In the genomic region with DNA sequence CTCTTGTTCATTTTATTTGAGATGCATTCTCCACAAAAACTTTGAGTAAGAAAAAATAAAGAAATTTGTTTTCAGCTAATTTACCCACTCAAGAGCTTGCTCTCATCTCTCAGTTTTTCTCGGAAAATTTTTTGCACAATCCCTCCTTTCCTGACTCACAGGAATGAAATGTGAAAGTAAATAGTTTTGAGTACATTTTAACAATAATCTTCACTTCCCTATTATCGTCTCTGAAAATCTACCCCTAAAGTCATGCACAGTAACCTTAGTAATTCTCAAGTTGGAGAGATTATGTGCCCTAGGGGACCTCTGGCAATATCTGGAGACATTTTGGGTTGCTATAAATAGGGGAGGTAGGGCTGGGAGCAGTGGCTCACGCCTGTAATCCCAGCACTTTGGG, we compare ENCODE assay signal across 13 cellular contexts. TPM values are rescaled to one million over a fixed set of nuclear protein-coding genes. Genes with fewer than 3 reads are reported as not detected.
A peak's percentile ranks its signal among the peaks of the same experiment; 100 is the strongest.
DNase-seq lines count a peak whose midpoint lies in the region; ATAC-seq and TF ChIP-seq lines count a peak whose summit lies in the region.
"Had no signal": no experiment of that assay in that cellular context is flagged by ENCODE, and none has a peak within 500 bp of the region (broad histone marks: within the 10 kb centered on the region; RNA-seq: fewer than 3 reads in every experiment).

No MANE protein-coding gene starts in this region.

- in situ Hi-C loops in mammary epithelial cell (cut with MboI; ENCODE audit: low sequenced_read_pairs in 2 of 2): no loop called here

- no peak overlapping the region for H2AFZ ChIP-seq in mammary epithelial cell (ENCODE audit: low read depth, low read length)

- no peaks in the 10 kb centered on the region for H3K36me3 Mint-ChIP-seq in MCF 10A (ENCODE audit: insufficient read depth, unreplicated experiment)
- H3K36me3 Mint-ChIP-seq: natural killer cell had no signal

- H3K9me3 ChIP-seq in mammary epithelial cell (replicated peaks; ENCODE audit: insufficient read depth, low read length) (no peaks in the 10 kb centered on the region), breast epithelium (no peaks in the 10 kb centered on the region), lung (ENCODE audit: control insufficient read depth in 2 of 2, insufficient read depth in 1 of 2, low read length in 1 of 2) (no peaks in the 10 kb centered on the region), upper lobe of left lung (no peaks in the 10 kb centered on the region)
- H3K9me3 ChIP-seq: thyroid gland had no signal

- H3K27me3 Mint-ChIP-seq in MCF 10A (ENCODE audit: insufficient read depth, unreplicated experiment): no peaks in the 10 kb centered on the region

- CTCF ChIA-PET in MCF 10A (lab: Yijun Ruan, JAX) (interaction anchor here (1.8 kb wide), 1 partner anchor 91 kb away, joined by 9 read pairs; no protein-coding TSS in a partner anchor), mammary epithelial cell (lab: Charles Lee; ENCODE audit: low non-redundant PET) (no interaction called here)

- no peak overlapping the region for H3K4me3 Mint-ChIP-seq in MCF 10A (ENCODE audit: unreplicated experiment)

- intact Hi-C loops in MCF 10A (cut with micrococcal nuclease): no loop called here
- intact Hi-C loops in mammary epithelial cell (cut with micrococcal nuclease): no loop called here
- intact Hi-C loops in breast epithelium (cut with DNase I; ENCODE audit: low total_unique reads): no loop called here

- POLR2A ChIA-PET in MCF 10A (lab: Yijun Ruan, JAX): interaction anchor here (0.6 kb wide), 1 partner anchor 13 kb away, joined by 3 read pairs; no protein-coding TSS in a partner anchor

- peaks cover 12% of the 10 kb centered on the region for H3K4me1 Mint-ChIP-seq in MCF 10A (ENCODE audit: insufficient read depth, unreplicated experiment)

- peak; percentile 55 for DNase-seq in MCF 10A (ENCODE audit: unreplicated experiment)
- DNase-seq in mammary epithelial cell: no peak
- DNase-seq in breast epithelium (ENCODE audit: low spot score in 2 of 2): no peak
- DNase-seq in lung (ENCODE audit: low spot score): no peak
- no peak for DNase-seq in upper lobe of left lung
- no peak for DNase-seq in NCI-H774 (lab: John Stamatoyannopoulos, UW)
- DNase-seq: ACHN; activated CD4-positive, alpha-beta T cell treated with anti-CD3 and anti-CD28 coated beads for 48 hours; natural killer cell; thyroid gland had no signal

- no peak overlapping the region for H3K4me2 ChIP-seq in mammary epithelial cell (ENCODE audit: insufficient read depth, low read depth, low read length)

- TF ChIP-seq CTCF in MCF 10A (IDR thresholded peaks at IDR 0.05; ENCODE audit: unreplicated experiment) (no peak), mammary epithelial cell (conservative IDR thresholded peaks at IDR 0.05 in 1 of 2, IDR thresholded peaks at IDR 0.05 in 1 of 2; ENCODE audit: extremely low read depth in 1 of 2, insufficient read depth in 1 of 2, low read depth in 1 of 2, low read length in 2 of 2) (no peak), breast epithelium (IDR thresholded peaks at IDR 0.05) (no peak), lung (IDR thresholded peaks at IDR 0.05; ENCODE audit: control extremely low read depth, extremely low read depth) (no peak), upper lobe of left lung (IDR thresholded peaks at IDR 0.05) (no peak)

- H3K27me3 ChIP-seq in mammary epithelial cell (ENCODE audit: insufficient read depth, low read length) (no peaks in the 10 kb centered on the region), breast epithelium (no peaks in the 10 kb centered on the region), lung (ENCODE audit: control insufficient read depth, insufficient read depth) (no peaks in the 10 kb centered on the region), upper lobe of left lung (no peaks in the 10 kb centered on the region)
- H3K27me3 ChIP-seq: thyroid gland had no signal

- no peaks in the 10 kb centered on the region for H3K36me3 ChIP-seq in mammary epithelial cell (ENCODE audit: insufficient read depth, low read length)
- H3K36me3 ChIP-seq in breast epithelium: no peaks in the 10 kb centered on the region
- no peaks in the 10 kb centered on the region for H3K36me3 ChIP-seq in lung (ENCODE audit: control insufficient read depth in 2 of 2, insufficient read depth in 2 of 2, low read length in 2 of 2)
- peaks cover 0 to 4% (median 0%) of the 10 kb centered on the region in 4 donors for H3K36me3 ChIP-seq in upper lobe of left lung
- H3K36me3 ChIP-seq: thyroid gland had no signal

- TF ChIP-seq POLR2A in breast epithelium (IDR thresholded peaks at IDR 0.05): no peak
- TF ChIP-seq POLR2A in upper lobe of left lung (IDR thresholded peaks at IDR 0.05): no peak

- no peaks in the 10 kb centered on the region for H4K20me1 ChIP-seq in mammary epithelial cell (ENCODE audit: insufficient read depth, low read length)

- H3K9me3 Mint-ChIP-seq in MCF 10A (ENCODE audit: unreplicated experiment): no peaks in the 10 kb centered on the region
- H3K9me3 Mint-ChIP-seq: natural killer cell had no signal

- H3K27ac ChIP-seq in mammary epithelial cell (ENCODE audit: insufficient read depth, low read depth, low read length): no peak overlapping the region
- peak overlapping the region; percentile 65 to 83 for H3K27ac ChIP-seq in breast epithelium
- peak overlapping the region; percentile 38 to 86 for H3K27ac ChIP-seq in lung (ENCODE audit: low read depth in 1 of 2, low read length in 1 of 2)
- H3K27ac ChIP-seq in upper lobe of left lung: peak overlapping the region; percentile 79 to 96 (median 88)
- H3K27ac ChIP-seq: SK-N-MC had no signal

- H3K4me1 ChIP-seq in mammary epithelial cell (ENCODE audit: insufficient read depth, low read length) (peaks cover 8% of the 10 kb centered on the region), breast epithelium (peaks cover 3 to 15% of the 10 kb centered on the region in 2 donors), lung (ENCODE audit: control insufficient read depth in 2 of 2, insufficient read depth in 2 of 2, low read length in 2 of 2) (peaks cover 2 to 7% of the 10 kb centered on the region in 2 donors), upper lobe of left lung (peaks cover 37 to 66% (median 49%) of the 10 kb centered on the region in 4 donors)

- H3K79me2 ChIP-seq in mammary epithelial cell (ENCODE audit: insufficient read depth, low read length): no peaks in the 10 kb centered on the region

- no peak overlapping the region for H3K4me3 ChIP-seq in mammary epithelial cell (replicated peaks in 1 of 3; ENCODE audit: insufficient read depth in 1 of 3, low read depth in 2 of 3, low read length in 3 of 3)
- H3K4me3 ChIP-seq in breast epithelium: peak overlapping the region in 2 of 3 donors; percentile 13 to 48
- H3K4me3 ChIP-seq in lung: peak overlapping the region; percentile 11
- peak overlapping the region in 3 of 4 donors; percentile 67 to 98 (median 73) for H3K4me3 ChIP-seq in upper lobe of left lung
- H3K4me3 ChIP-seq: SK-N-MC, thyroid gland had no signal

- ATAC-seq in lung (ENCODE audit: insufficient read depth, low FRiP score): no peak
- no peak for ATAC-seq in upper lobe of left lung (ENCODE audit: low FRiP score in 2 of 2)
- no peak for ATAC-seq in HG03571 (IDR thresholded peaks at IDR 0.05; ENCODE audit: unreplicated experiment)
- no peak for ATAC-seq in GM21723 (IDR thresholded peaks at IDR 0.05; ENCODE audit: unreplicated experiment)
- ATAC-seq: natural killer cell had no signal

- WGBS in mammary epithelial cell (ENCODE audit: low coverage, missing lambda C conversion rate): 63% methylated on average over 3 of the region's 3 CpGs
- WGBS in lung, 2 donors: 30 to 40% methylated on average over 3 of the region's 3 CpGs
- 22 to 34% methylated on average over 3 of the region's 3 CpGs for WGBS in upper lobe of left lung, 2 donors

- dilution Hi-C loops in mammary epithelial cell (cut with HindIII; ENCODE audit: low sequenced_read_pairs): no loop called here

- no peak overlapping the region for H3K9ac ChIP-seq in mammary epithelial cell (ENCODE audit: insufficient read depth, low read length)

- H3K27ac Mint-ChIP-seq in MCF 10A (ENCODE audit: low read depth, unreplicated experiment): no peak overlapping the region
- H3K27ac Mint-ChIP-seq: natural killer cell had no signal

- TF ChIP-seq EP300 in upper lobe of left lung (IDR thresholded peaks at IDR 0.05): peak in 1 of 4 donors; percentile 50

- BruUV-seq in MCF 10A (replicated peaks; lab: Mats Ljungman, UMichigan): no TSS peak
- no TSS peak for BruUV-seq in mammary epithelial cell (replicated peaks; lab: Mats Ljungman, UMichigan)

RNA-seq across cellular contexts. Expression of a gene that starts 2.6 kb away (rescaled TPM):
- total RNA-seq in MCF 10A (2022) (19.4 and 27.5 TPM in 2 replicates), mammary epithelial cell (10 to 100 TPM; 25.7 to 27.8 TPM), breast epithelium (100 to 1,000 TPM; 185 to 646 (median 300) TPM), lung (100 to 1,000 TPM; 516 to 527 TPM), upper lobe of left lung (100 to 1,000 TPM; 291 to 729 (median 637) TPM)
- polyA plus RNA-seq in mammary epithelial cell (50.1 TPM), lung (100 to 1,000 TPM; 408 to 853 TPM)
- polyA minus RNA-seq in mammary epithelial cell: 28.0 TPM

RNA-seq across cellular contexts. Expression of a gene that starts 26.5 kb away (rescaled TPM):
- total RNA-seq in MCF 10A (2022) (not detected in 2 replicates), mammary epithelial cell (under 1 TPM in 1 of 2 donors, not detected in 1; under 0.01 TPM), breast epithelium (under 1 TPM in 1 of 3 donors, not detected in 2; 0.16 TPM), lung (under 1 TPM; 0.14 to 0.55 TPM), upper lobe of left lung (1 to 10 TPM in 2 of 6 donors, under 1 TPM in 4; under 0.01 to 1.6 (median 0.22) TPM)
- polyA plus RNA-seq in mammary epithelial cell (not detected), lung (under 1 TPM; 0.37 to 0.38 TPM)
- polyA minus RNA-seq in mammary epithelial cell: not detected
- total RNA-seq: natural killer cell, thyroid gland had no signal

Comparison
In these comparisons a context has a peak if more than half of its experiments do, and no peak if none do; other contexts are left out.
1. H3K4me3 ChIP-seq: peak in breast epithelium (2 of 3), lung (single experiment) and upper lobe of left lung (3 of 4); none in mammary epithelial cell (0 of 3).